Comparison of ENCODE assay signal across 10 cellular contexts in the genomic region with DNA sequence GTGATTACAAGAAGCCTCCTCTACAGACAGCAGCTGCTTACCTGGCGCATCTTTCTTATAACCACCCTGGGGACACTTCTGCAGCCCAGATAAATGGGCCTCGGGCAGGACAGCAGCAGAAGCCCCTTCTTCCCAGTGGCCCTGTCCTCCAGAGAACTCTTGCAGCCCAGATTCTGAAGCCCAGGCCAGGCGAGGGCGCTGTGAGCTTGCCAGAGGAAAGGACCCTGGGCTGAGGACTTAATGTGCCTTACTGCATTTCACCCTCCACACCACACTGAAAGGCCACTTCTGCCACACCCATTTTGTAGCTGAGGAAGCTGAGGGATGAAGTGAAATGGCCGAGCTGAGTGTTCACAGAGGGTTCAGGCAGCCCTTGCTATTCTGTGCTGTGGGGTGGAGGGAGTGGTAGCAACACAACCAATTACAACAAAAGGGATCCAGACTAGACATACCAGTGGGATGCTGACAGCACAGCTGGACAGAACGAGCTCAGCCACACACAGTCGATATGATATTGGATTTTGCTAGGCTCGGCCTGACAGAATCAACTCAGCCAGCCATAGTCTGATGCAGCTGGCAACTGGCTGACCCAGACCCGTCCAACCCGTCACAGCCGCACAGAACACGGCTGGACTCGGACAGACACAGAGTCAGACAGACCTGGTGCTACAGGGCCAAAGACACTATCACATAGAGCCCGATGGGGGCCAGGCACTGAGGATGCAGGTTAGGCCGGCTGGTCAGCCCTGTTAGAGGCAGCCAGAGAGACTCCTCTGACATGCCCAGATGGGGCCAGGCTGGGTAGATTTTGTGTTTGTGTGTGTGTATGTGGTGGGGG. TPM values are rescaled to one million over a fixed set of nuclear protein-coding genes. Genes with fewer than 3 reads are reported as not detected.
DNase-seq lines count a peak whose midpoint lies in the region; ATAC-seq, FAIRE-seq and TF ChIP-seq lines count a peak whose summit lies in the region.
"Had no signal": no experiment of that assay in that cellular context is flagged by ENCODE, and none has a peak within 500 bp of the region (broad histone marks: within the 10 kb centered on the region; RNA-seq: fewer than 3 reads in every experiment).

No MANE protein-coding gene starts in this region.

- ATAC-seq in DND-41 (ENCODE audit: insufficient read depth, low read depth) (no peak), HG02973 (IDR thresholded peaks at IDR 0.05; ENCODE audit: unreplicated experiment) (no peak), GM18909 (IDR thresholded peaks at IDR 0.05; ENCODE audit: poor library complexity, unreplicated experiment) (no peak), HG03159 (IDR thresholded peaks at IDR 0.05; ENCODE audit: unreplicated experiment) (no peak)
- ATAC-seq: T-cell had no signal

- H3K9ac ChIP-seq in DND-41 (ENCODE audit: low read depth, low read length) = no peak overlapping the region

- FAIRE-seq in small intestine (lab: Jason Lieb, UNC) = no peak

- H3K36me3 Mint-ChIP-seq in HFFc6 (ENCODE audit: low read depth) = peaks cover 5% of the 10 kb centered on the region
- H3K36me3 Mint-ChIP-seq: activated naive CD8-positive, alpha-beta T cell treated with anti-CD3 and anti-CD28 coated beads, Interleukin-2, amount 10 ng/mL, durations not matched to agents 7 days and 5 days; T-cell had no signal

- H3K36me3 ChIP-seq in DND-41 (ENCODE audit: insufficient read depth, low read length) = no peaks in the 10 kb centered on the region
- peaks cover 0 to 15% of the 10 kb centered on the region in 2 donors for H3K36me3 ChIP-seq in small intestine (ENCODE audit: control insufficient read depth in 2 of 2, insufficient read depth in 2 of 2, low read length in 2 of 2)

- no peak overlapping the region for H3K4me2 ChIP-seq in DND-41 (ENCODE audit: insufficient read depth, low read length)

- H3K4me1 ChIP-seq in DND-41 (ENCODE audit: insufficient read depth, low read length) (0 out of 2 replicates have a peak, but pooled peaks cover 3% of the 10 kb centered on the region), small intestine (ENCODE audit: control insufficient read depth in 2 of 2, insufficient read depth in 1 of 2, low read depth in 1 of 2, low read length in 1 of 2) (no peaks in the 10 kb centered on the region)

- H2AFZ ChIP-seq in DND-41 (ENCODE audit: low read depth, low read length) = no peak overlapping the region

- H3K9me3 Mint-ChIP-seq in HFFc6 = no peaks in the 10 kb centered on the region
- H3K9me3 Mint-ChIP-seq: activated naive CD8-positive, alpha-beta T cell treated with anti-CD3 and anti-CD28 coated beads, Interleukin-2, amount 10 ng/mL, durations not matched to agents 7 days and 5 days; T-cell had no signal

- H3K9me3 ChIP-seq in DND-41 (ENCODE audit: insufficient read depth, low read length, severe bottlenecking) (no peaks in the 10 kb centered on the region), small intestine (ENCODE audit: control insufficient read depth, low read depth) (no peaks in the 10 kb centered on the region)

- peak; percentile 39 for TF ChIP-seq CTCF in DND-41 (IDR thresholded peaks at IDR 0.05; ENCODE audit: borderline replicate concordance, extremely low read depth, low read length, poor library complexity, severe bottlenecking)
- peak; percentile 64 for TF ChIP-seq CTCF in HFFc6 (IDR thresholded peaks at IDR 0.05)

- no peaks in the 10 kb centered on the region for H3K27me3 ChIP-seq in DND-41 (ENCODE audit: insufficient read depth, low read length, poor library complexity)
- no peaks in the 10 kb centered on the region for H3K27me3 ChIP-seq in small intestine (ENCODE audit: control insufficient read depth in 2 of 2, insufficient read depth in 2 of 2, low read length in 2 of 2)

- DNase-seq in DND-41 (peak; percentile 12), HFFc6 (no peak), UCSD-AML1 (lab: John Stamatoyannopoulos, UW; ENCODE audit: unreplicated experiment) (peak; percentile 61), left kidney (ENCODE audit: low read depth, low spot score) (peak; percentile 61), small intestine (no peak)
- DNase-seq: activated naive CD8-positive, alpha-beta T cell treated with anti-CD3 and anti-CD28 coated beads, Interleukin-2, amount 10 ng/mL, durations not matched to agents 7 days and 5 days; T-cell had no signal

- WGBS in small intestine, 3 donors = 82 to 84% (median 83%) methylated on average over 15 of the region's 15 CpGs

- no peak overlapping the region for H3K27ac ChIP-seq in DND-41 (ENCODE audit: low read length)
- no peak overlapping the region for H3K27ac ChIP-seq in small intestine (ENCODE audit: low read depth in 1 of 2, low read length in 1 of 2)

- H3K27ac Mint-ChIP-seq in HFFc6 = no peak overlapping the region
- H3K27ac Mint-ChIP-seq: activated naive CD8-positive, alpha-beta T cell treated with anti-CD3 and anti-CD28 coated beads, Interleukin-2, amount 10 ng/mL, durations not matched to agents 7 days and 5 days; T-cell had no signal

- H4K20me1 ChIP-seq in DND-41 (ENCODE audit: insufficient read depth, low read length) = no peaks in the 10 kb centered on the region

- no peak overlapping the region for H3K4me3 Mint-ChIP-seq in HFFc6
- H3K4me3 Mint-ChIP-seq: activated naive CD8-positive, alpha-beta T cell treated with anti-CD3 and anti-CD28 coated beads, Interleukin-2, amount 10 ng/mL, durations not matched to agents 7 days and 5 days; T-cell had no signal

- no peaks in the 10 kb centered on the region for H3K79me2 ChIP-seq in DND-41 (ENCODE audit: insufficient read depth, low read length)

- H3K4me3 ChIP-seq in DND-41 (ENCODE audit: low read depth in 1 of 2, low read length in 2 of 2) = no peak overlapping the region
- no peak overlapping the region for H3K4me3 ChIP-seq in small intestine (ENCODE audit: low read depth in 1 of 2, low read length in 2 of 2)

- H3K4me1 Mint-ChIP-seq in HFFc6 (ENCODE audit: low read depth) = peaks cover 41% of the 10 kb centered on the region

- no peaks in the 10 kb centered on the region; the same call in 1 of the 2 replicates for H3K27me3 Mint-ChIP-seq in HFFc6 (ENCODE audit: insufficient read depth)
- H3K27me3 Mint-ChIP-seq: activated naive CD8-positive, alpha-beta T cell treated with anti-CD3 and anti-CD28 coated beads, Interleukin-2, amount 10 ng/mL, durations not matched to agents 7 days and 5 days; T-cell had no signal

RNA-seq across cellular contexts. Expression of gene ACOX2, which starts 7.3 kb away (rescaled TPM):
- 10 to 100 TPM in 5 of 6 experiments, 1 to 10 TPM in 1; 9.7 to 15.4 (median 11.8) TPM for total RNA-seq in HFFc6 (2021; fragmentation: NEBNext Ultra II Directional; extraction: Animal tissue kit (Norgen Biotek cat#: 25700))
- polyA plus RNA-seq in small intestine = 100 to 1,000 TPM in 1 of 3 donors, 10 to 100 TPM in 2; 34.5 to 156 (median 68.6) TPM
- total RNA-seq: activated naive CD8-positive, alpha-beta T cell treated with anti-CD3 and anti-CD28 coated beads, Interleukin-2, amount 10 ng/mL, durations not matched to agents 7 days and 5 days had no signal

RNA-seq across cellular contexts. Expression of gene KCTD6, which starts 37.8 kb away (rescaled TPM):
- total RNA-seq in HFFc6 (2021; fragmentation: NEBNext Ultra II Directional; extraction: Animal tissue kit (Norgen Biotek cat#: 25700)) = 1 to 10 TPM; 6.4 to 9.6 (median 7.4) TPM
- polyA plus RNA-seq in small intestine = 1 to 10 TPM; 2.4 to 5.3 (median 4.0) TPM

RNA-seq across cellular contexts. Expression of gene FAM107A, which starts 47.5 kb away (rescaled TPM):
- total RNA-seq in HFFc6 (2021; fragmentation: NEBNext Ultra II Directional; extraction: Animal tissue kit (Norgen Biotek cat#: 25700)) = under 1 TPM in 4 of 6 experiments, not detected in 2; 0.11 to 0.22 (median 0.12) TPM
- polyA plus RNA-seq in small intestine = 10 to 100 TPM in 1 of 3 donors, 1 to 10 TPM in 2; 1.6 to 40.7 (median 4.1) TPM
- total RNA-seq: activated naive CD8-positive, alpha-beta T cell treated with anti-CD3 and anti-CD28 coated beads, Interleukin-2, amount 10 ng/mL, durations not matched to agents 7 days and 5 days had no signal

Comparison
In these comparisons a context has a peak if more than half of its experiments do, and no peak if none do; other contexts are left out.
1. DNase-seq: peak in DND-41 (single experiment), UCSD-AML1 (single experiment) and left kidney (single experiment); none in HFFc6 (single experiment) and small intestine (single experiment).